Comparison of ENCODE assay signal across 20 cellular contexts in the genomic region with DNA sequence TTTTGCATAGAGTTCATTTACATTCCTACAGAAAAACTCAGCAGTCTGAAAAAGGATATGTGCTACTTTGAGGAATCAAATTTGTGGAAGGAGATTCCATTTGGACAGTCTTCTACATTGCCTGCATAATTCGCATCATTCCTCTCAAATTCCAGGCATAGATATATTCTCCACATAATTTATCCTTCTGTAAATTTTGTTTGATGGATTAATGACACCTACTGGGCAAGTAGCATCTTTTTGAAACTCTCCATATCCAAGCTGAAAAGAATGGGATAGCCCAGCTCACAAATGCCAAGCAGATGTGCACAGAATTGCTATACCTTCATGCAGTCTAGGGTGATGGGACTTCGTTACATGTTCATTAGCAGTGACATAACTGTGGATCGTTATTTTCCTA.
"Had no signal": no experiment of that assay in that cellular context is flagged by ENCODE, and none has a peak within 500 bp of the region (broad histone marks: within the 10 kb centered on the region; RNA-seq: fewer than 3 reads in every experiment).

No MANE protein-coding gene starts in this region.

- DNase-seq: effector CD4-positive, alpha-beta T cell; endodermal cell; erythroblast; foreskin melanocyte; head of caudate nucleus; kidney; left cardiac atrium; left ventricle myocardium inferior; lower lobe of right lung; natural killer cell; stimulated activated CD4-positive, alpha-beta T cell treated with anti-CD3 and anti-CD28 coated beads, Interleukin-4, amount 100 ng/mL, for 1 hour; stimulated activated CD8-positive, alpha-beta memory T cell treated with anti-CD3 and anti-CD28 coated beads, Interleukin-4, amount 100 ng/mL, for 48 hours; stimulated activated naive CD8-positive, alpha-beta T cell treated with anti-CD3 and anti-CD28 coated beads, Interleukin-15, Interleukin-2, amounts not matched to agents 100 U/mL and 50 U/mL, for 24 hours; upper lobe of right lung had no signal

- H3K4me3 ChIP-seq: hepatocyte, left ventricle myocardium inferior, lower lobe of right lung, right atrium auricular region, smooth muscle cell, tibial nerve, upper lobe of right lung, vagina had no signal

- H3K27ac ChIP-seq: hepatocyte, left ventricle myocardium inferior, lower lobe of right lung, right atrium auricular region, tibial nerve, upper lobe of right lung, vagina had no signal

- H3K9me3 ChIP-seq: left ventricle myocardium inferior, lower lobe of right lung, right atrium auricular region, tibial nerve, upper lobe of right lung, vagina had no signal

- H3K36me3 ChIP-seq: lower lobe of right lung, upper lobe of right lung, vagina had no signal

- ATAC-seq: left cardiac atrium; lower lobe of right lung; natural killer cell; stimulated activated effector memory CD8-positive, alpha-beta T cell treated with anti-CD3 and anti-CD28 coated beads, Interleukin-12 subunit alpha, Interleukin-12 subunit beta, amount 100 ng/mL, for 72 hours; stimulated activated naive CD8-positive, alpha-beta T cell treated with anti-CD3 and anti-CD28 coated beads, Interleukin-15, Interleukin-2, amounts not matched to agents 100 U/mL and 50 U/mL, for 24 hours; upper lobe of right lung had no signal

- H3K27me3 ChIP-seq: hepatocyte, right atrium auricular region, tibial nerve, upper lobe of right lung, vagina had no signal

- H3K4me1 ChIP-seq: left ventricle myocardium inferior, lower lobe of right lung, right atrium auricular region, upper lobe of right lung, vagina had no signal
